18 cellular contexts compared by ENCODE assay signal in genomic region chr12:124737040-124737419, GRCh38.
DNase-seq lines count a peak whose midpoint lies in the region; ATAC-seq and TF ChIP-seq lines count a peak whose summit lies in the region.
"Had no signal": no experiment of that assay in that cellular context is flagged by ENCODE, and none has a peak within 500 bp of the region (broad histone marks: within the 10 kb centered on the region; RNA-seq: fewer than 3 reads in every experiment).

No MANE protein-coding gene starts in this region.

- intact Hi-C loops in activated naive CD4-positive, alpha-beta T cell treated with anti-CD3 and anti-CD28 coated beads for 36 hours (cut with micrococcal nuclease) = no loop called here
- intact Hi-C loops in stomach (cut with DNase I; ENCODE audit: low total_unique reads) = no loop called here

- no peak for ATAC-seq in WTC11
- ATAC-seq in HG03432 (IDR thresholded peaks at IDR 0.05; ENCODE audit: unreplicated experiment) = no peak

- POLR2A ChIA-PET in WTC11 (lab: Charles Lee) = no interaction called here

- no peaks in the 10 kb centered on the region for H3K36me3 Mint-ChIP-seq in activated naive CD4-positive, alpha-beta T cell treated with anti-CD3 and anti-CD28 coated beads, Interleukin-2, amount 50 U/mL, for 24 hours
- H3K36me3 Mint-ChIP-seq in activated naive CD4-positive, alpha-beta T cell treated with anti-CD3 and anti-CD28 coated beads for 36 hours (ENCODE audit: low read depth) = no peaks in the 10 kb centered on the region
- no peaks in the 10 kb centered on the region for H3K36me3 Mint-ChIP-seq in WTC11

- peak overlapping the region; percentile 53 for H3K27ac Mint-ChIP-seq in activated naive CD4-positive, alpha-beta T cell treated with anti-CD3 and anti-CD28 coated beads, Interleukin-2, amount 50 U/mL, for 24 hours
- H3K27ac Mint-ChIP-seq in activated naive CD4-positive, alpha-beta T cell treated with anti-CD3 and anti-CD28 coated beads for 36 hours = no peak overlapping the region
- H3K27ac Mint-ChIP-seq in WTC11 = no peak overlapping the region

- CTCF ChIA-PET in activated naive CD4-positive, alpha-beta T cell treated with anti-CD3 and anti-CD28 coated beads for 36 hours (lab: Charles Lee) = interaction anchor here (1.7 kb wide), 1 partner anchor 29 kb away, joined by 9 read pairs; no protein-coding TSS in a partner anchor
- CTCF ChIA-PET in WTC11 (lab: Charles Lee) = no interaction called here

- peak overlapping the region; percentile 11 for H3K4me3 Mint-ChIP-seq in activated naive CD4-positive, alpha-beta T cell treated with anti-CD3 and anti-CD28 coated beads, Interleukin-2, amount 50 U/mL, for 24 hours
- no peak overlapping the region for H3K4me3 Mint-ChIP-seq in activated naive CD4-positive, alpha-beta T cell treated with anti-CD3 and anti-CD28 coated beads for 36 hours
- no peak overlapping the region for H3K4me3 Mint-ChIP-seq in WTC11

- H3K4me1 Mint-ChIP-seq in activated naive CD4-positive, alpha-beta T cell treated with anti-CD3 and anti-CD28 coated beads, Interleukin-2, amount 50 U/mL, for 24 hours = peaks cover 31% of the 10 kb centered on the region
- H3K4me1 Mint-ChIP-seq in activated naive CD4-positive, alpha-beta T cell treated with anti-CD3 and anti-CD28 coated beads for 36 hours (ENCODE audit: low read depth) = peaks cover 26% of the 10 kb centered on the region
- peaks cover 23% of the 10 kb centered on the region for H3K4me1 Mint-ChIP-seq in WTC11

- no peak for DNase-seq in activated naive CD4-positive, alpha-beta T cell treated with anti-CD3 and anti-CD28 coated beads for 36 hours
- DNase-seq in WTC11 (ENCODE audit: low spot score) (no peak), fibroblast of mammary gland (ENCODE audit: low read depth) (peak; percentile 40), stomach (no peak), NCI-H774 (lab: John Stamatoyannopoulos, UW) (no peak)
- DNase-seq in activated effector memory CD4-positive, alpha-beta T cell treated with anti-CD3 and anti-CD28 coated beads, Interleukin-2, amount 50 U/mL, for 16 hours = no peak
- DNase-seq: ACHN; activated CD8-positive, alpha-beta memory T cell treated with anti-CD3 and anti-CD28 coated beads for 24 hours; activated naive CD4-positive, alpha-beta T cell treated with anti-CD3 and anti-CD28 coated beads, Interleukin-2, amount 50 U/mL, for 16 hours; GOT3; mammary epithelial cell; NCI-H2029 treated with DMSO at 0.1 percent for 48 hours; NCI-H748 treated with DMSO at 0.1 percent for 48 hours; SHP77 treated with DMSO at 0.1 percent for 48 hours; spleen had no signal

- H3K27me3 ChIP-seq in stomach = no peaks in the 10 kb centered on the region
- H3K27me3 ChIP-seq: suprapubic skin had no signal

- H3K9me3 Mint-ChIP-seq in activated naive CD4-positive, alpha-beta T cell treated with anti-CD3 and anti-CD28 coated beads, Interleukin-2, amount 50 U/mL, for 24 hours = no peaks in the 10 kb centered on the region
- H3K9me3 Mint-ChIP-seq in activated naive CD4-positive, alpha-beta T cell treated with anti-CD3 and anti-CD28 coated beads for 36 hours = peaks cover 1% of the 10 kb centered on the region
- H3K9me3 Mint-ChIP-seq in WTC11 = peaks cover 2% of the 10 kb centered on the region; the same call in 1 of the 2 replicates

- peak overlapping the region in 4 of 5 donors; percentile 20 to 91 (median 80) for H3K27ac ChIP-seq in stomach
- H3K27ac ChIP-seq: suprapubic skin had no signal

- no peak for TF ChIP-seq EP300 in stomach (IDR thresholded peaks at IDR 0.05)

- no peaks in the 10 kb centered on the region for H3K27me3 Mint-ChIP-seq in activated naive CD4-positive, alpha-beta T cell treated with anti-CD3 and anti-CD28 coated beads, Interleukin-2, amount 50 U/mL, for 24 hours
- no peaks in the 10 kb centered on the region for H3K27me3 Mint-ChIP-seq in activated naive CD4-positive, alpha-beta T cell treated with anti-CD3 and anti-CD28 coated beads for 36 hours (ENCODE audit: low read depth)
- peaks cover 3% of the 10 kb centered on the region; the same call in 1 of the 2 replicates for H3K27me3 Mint-ChIP-seq in WTC11 (ENCODE audit: low read depth)

- no peak for TF ChIP-seq POLR2A in stomach (IDR thresholded peaks at IDR 0.05)

- peaks cover 0 to 5% (median 0%) of the 10 kb centered on the region in 4 donors for H3K9me3 ChIP-seq in stomach
- H3K9me3 ChIP-seq: suprapubic skin had no signal

- peaks cover 37 to 68% (median 57%) of the 10 kb centered on the region in 4 donors for H3K4me1 ChIP-seq in stomach
- H3K4me1 ChIP-seq: suprapubic skin had no signal

- H3K4me3 ChIP-seq in fibroblast of mammary gland (ENCODE audit: control insufficient read depth, low read depth, low read length) (no peak overlapping the region), stomach (no peak overlapping the region)
- H3K4me3 ChIP-seq: spleen had no signal

- WGBS in stomach, 5 donors = 32 to 81% (median 52%) methylated on average over 8 of the region's 8 CpGs

- TF ChIP-seq CTCF in WTC11 (IDR thresholded peaks at IDR 0.05) (no peak), fibroblast of mammary gland (conservative IDR thresholded peaks at IDR 0.05; ENCODE audit: control insufficient read depth, insufficient read depth, low read depth, low read length) (no peak), stomach (IDR thresholded peaks at IDR 0.05) (no peak)

- no peaks in the 10 kb centered on the region for H3K36me3 ChIP-seq in stomach
- H3K36me3 ChIP-seq: spleen, suprapubic skin had no signal

TF ChIP-seq in WTC11, 78 proteins besides CTCF, POLR2A, EP300 and RAD21:
- TF ChIP-seq FOXK1 (CRISPR knock-in tag; IDR thresholded peaks at IDR 0.05) (no peak), FOXP4 (CRISPR knock-in tag; IDR thresholded peaks at IDR 0.05) (no peak), USF2 (CRISPR knock-in tag; IDR thresholded peaks at IDR 0.05) (peak; percentile 49; the same call in 1 of the 2 replicates), CBFB (CRISPR knock-in tag; IDR thresholded peaks at IDR 0.05; ENCODE audit: low read depth) (no peak)
